In the genomic region with DNA sequence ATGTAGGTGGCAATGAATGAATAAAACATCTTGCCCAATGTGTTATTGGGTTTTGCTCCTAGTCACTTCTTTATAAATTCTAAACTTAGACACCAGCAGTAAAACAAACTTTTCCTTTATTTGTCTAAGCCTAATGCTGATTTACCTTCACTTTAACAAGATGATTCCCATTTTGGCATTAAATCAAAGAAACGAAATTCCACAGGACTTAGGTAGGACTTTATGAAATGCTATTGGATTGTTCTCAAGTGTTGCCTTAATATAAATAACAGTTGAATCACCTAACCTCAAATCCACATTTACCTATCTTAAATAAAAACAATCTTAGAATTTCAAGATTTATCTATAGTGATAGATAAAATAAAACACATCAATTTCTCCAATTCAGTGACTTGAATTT, we compare ENCODE assay signal across 27 cellular contexts.
"Had no signal": no experiment of that assay in that cellular context is flagged by ENCODE, and none has a peak within 500 bp of the region (broad histone marks: within the 10 kb centered on the region; RNA-seq: fewer than 3 reads in every experiment).

No MANE protein-coding gene starts in this region.

- H3K36me3 ChIP-seq: esophagus squamous epithelium, right lobe of liver, suprapubic skin, thyroid gland, upper lobe of left lung, uterus had no signal

- ATAC-seq: left colon; left ventricle myocardium superior; naive thymus-derived CD4-positive, alpha-beta T cell; psoas muscle; right lobe of liver; stimulated activated effector memory CD8-positive, alpha-beta T cell treated with anti-CD3 and anti-CD28 coated beads, Interleukin-12 subunit alpha, Interleukin-12 subunit beta, amount 100 ng/mL, for 72 hours; stimulated activated naive CD8-positive, alpha-beta T cell treated with anti-CD3 and anti-CD28 coated beads, Interleukin-15, Interleukin-2, amounts not matched to agents 100 U/mL and 50 U/mL, for 24 hours had no signal

- H3K27ac Mint-ChIP-seq: naive thymus-derived CD4-positive, alpha-beta T cell; nephron progenitor cell; stimulated activated effector memory CD8-positive, alpha-beta T cell treated with anti-CD3 and anti-CD28 coated beads, Interleukin-12 subunit alpha, Interleukin-12 subunit beta, amount 100 ng/mL, for 72 hours had no signal

- H3K4me1 ChIP-seq: esophagus squamous epithelium, parathyroid adenoma, psoas muscle, right lobe of liver, suprapubic skin, thyroid gland, upper lobe of left lung, uterus had no signal

- H2AFZ ChIP-seq: hepatocyte, parathyroid adenoma had no signal

- H3K27me3 Mint-ChIP-seq: naive thymus-derived CD4-positive, alpha-beta T cell had no signal

- H3K79me2 ChIP-seq: hepatocyte, parathyroid adenoma had no signal

- FAIRE-seq: endometrium, kidney had no signal

- H3K9me3 Mint-ChIP-seq: nephron progenitor cell had no signal

- H3K4me3 ChIP-seq: dorsolateral prefrontal cortex, esophagus squamous epithelium, hepatocyte, lung, psoas muscle, right lobe of liver, suprapubic skin, thyroid gland, upper lobe of left lung, uterus had no signal

- H3K9ac ChIP-seq: parathyroid adenoma had no signal

- H3K9me3 ChIP-seq: esophagus squamous epithelium, psoas muscle, right lobe of liver, suprapubic skin, thyroid gland, upper lobe of left lung, uterus had no signal

- H3K4me3 Mint-ChIP-seq: naive thymus-derived CD4-positive, alpha-beta T cell; nephron progenitor cell; stimulated activated effector memory CD8-positive, alpha-beta T cell treated with anti-CD3 and anti-CD28 coated beads, Interleukin-12 subunit alpha, Interleukin-12 subunit beta, amount 100 ng/mL, for 72 hours had no signal

- H3K27me3 ChIP-seq: dorsolateral prefrontal cortex, esophagus squamous epithelium, hepatocyte, right lobe of liver, suprapubic skin, thyroid gland, upper lobe of left lung, uterus had no signal

- H3K4me2 ChIP-seq: hepatocyte had no signal

- H3K36me3 Mint-ChIP-seq: naive thymus-derived CD4-positive, alpha-beta T cell; stimulated activated effector memory CD8-positive, alpha-beta T cell treated with anti-CD3 and anti-CD28 coated beads, Interleukin-12 subunit alpha, Interleukin-12 subunit beta, amount 100 ng/mL, for 72 hours had no signal

- DNase-seq: cortex of kidney; dorsolateral prefrontal cortex; effector CD8-positive, alpha-beta T cell; esophagus squamous epithelium; foreskin fibroblast; head of caudate nucleus; kidney; left colon; left ventricle myocardium superior; mesendoderm; naive thymus-derived CD4-positive, alpha-beta T cell; nephron progenitor cell; psoas muscle; retina; right lobe of liver; stimulated activated CD4-positive, alpha-beta T cell treated with anti-CD3 and anti-CD28 coated beads, Interleukin-4, amount 100 ng/mL, for 1 hour; stimulated activated CD8-positive, alpha-beta memory T cell treated with anti-CD3 and anti-CD28 coated beads, Interleukin-4, amount 100 ng/mL, for 48 hours; stimulated activated naive CD8-positive, alpha-beta T cell treated with anti-CD3 and anti-CD28 coated beads, Interleukin-15, Interleukin-2, amounts not matched to agents 100 U/mL and 50 U/mL, for 24 hours; thyroid gland; upper lobe of left lung; uterus had no signal

- H3K4me1 Mint-ChIP-seq: naive thymus-derived CD4-positive, alpha-beta T cell; stimulated activated effector memory CD8-positive, alpha-beta T cell treated with anti-CD3 and anti-CD28 coated beads, Interleukin-12 subunit alpha, Interleukin-12 subunit beta, amount 100 ng/mL, for 72 hours had no signal

- H3K27ac ChIP-seq: dorsolateral prefrontal cortex, esophagus squamous epithelium, hepatocyte, parathyroid adenoma, psoas muscle, right lobe of liver, suprapubic skin, thyroid gland, upper lobe of left lung, uterus had no signal
